6 cellular contexts compared by ENCODE assay signal in the genomic region with DNA sequence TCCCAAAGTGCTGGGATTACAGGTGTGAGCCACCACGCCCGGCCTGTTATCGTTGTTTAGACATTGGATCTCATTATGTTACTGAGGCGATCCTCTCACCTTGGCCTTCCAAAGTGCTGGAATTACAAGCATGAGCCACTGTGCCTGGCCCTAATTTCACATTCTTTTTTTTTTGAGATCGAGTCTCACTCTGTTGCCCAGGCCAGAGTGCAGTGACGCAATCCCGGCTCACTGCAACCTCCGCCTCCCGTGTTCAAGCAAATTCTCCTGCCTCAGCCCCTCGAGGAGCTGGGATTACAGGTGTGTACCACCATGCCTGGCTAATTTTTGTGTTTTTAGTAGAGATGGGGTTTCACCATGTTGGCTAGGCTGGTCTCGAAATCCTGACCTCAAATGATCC. TPM values are rescaled to one million over a fixed set of nuclear protein-coding genes. Genes with fewer than 3 reads are reported as not detected.
"Had no signal": no experiment of that assay in that cellular context is flagged by ENCODE, and none has a peak within 500 bp of the region (broad histone marks: within the 10 kb centered on the region; RNA-seq: fewer than 3 reads in every experiment).

No MANE protein-coding gene starts in this region.

RNA-seq across cellular contexts. Expression of gene HRC, which starts 31.9 kb away (rescaled TPM):
- total RNA-seq: MCF 10A, NCI-H460, OCI-LY7, PC-9, SK-MEL-5 had no signal
- polyA plus RNA-seq: SK-N-SH had no signal
